ENCODE assay signal across 1 cellular context in the genomic region with DNA sequence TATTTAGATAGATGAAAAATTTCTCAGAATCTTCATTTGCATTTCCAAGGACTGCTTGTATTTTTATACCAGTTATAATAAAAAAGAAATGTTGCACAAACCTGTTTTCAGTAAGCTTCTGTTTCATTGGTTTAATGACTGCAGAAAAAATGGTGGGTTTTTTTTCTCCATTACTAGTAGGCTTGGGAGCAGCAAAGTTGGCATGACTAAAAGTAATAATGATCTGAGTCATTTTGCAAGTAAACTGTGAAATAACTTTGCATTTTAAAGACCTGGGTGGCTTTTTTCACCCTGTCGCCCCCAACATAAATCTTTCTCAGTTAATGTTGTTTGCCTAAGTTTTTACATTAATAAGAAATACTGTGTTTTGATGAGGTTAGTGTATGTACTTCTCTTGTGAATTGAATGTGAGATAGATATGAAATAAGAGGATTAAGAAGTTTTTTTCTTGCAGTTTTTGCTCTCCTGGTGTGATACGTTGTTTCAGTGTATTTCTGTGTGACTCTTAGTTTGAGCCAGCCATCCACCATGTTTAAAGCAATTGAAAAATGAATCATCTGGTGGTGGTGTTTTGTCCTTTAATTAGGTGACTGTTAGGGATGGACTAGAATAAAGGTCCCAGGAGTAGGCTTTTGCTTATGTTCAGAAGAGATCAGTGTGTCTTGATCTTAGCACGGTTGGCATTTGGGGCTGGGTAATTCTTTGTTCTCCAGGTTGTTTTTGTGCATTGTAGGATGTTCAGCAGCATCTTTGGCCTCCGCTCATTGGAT.
TF ChIP-seq lines count a peak whose summit lies in the region.

No MANE protein-coding gene starts in this region.

TF ChIP-seq in GM12878, 131 proteins besides CTCF, POLR2A, EP300 and RAD21 (continued from another document):
- no peak for TF ChIP-seq REST (IDR thresholded peaks at IDR 0.05; ENCODE audit: low read depth, low read length)
